Comparison of ENCODE assay signal across 1 cellular context in the genomic region with DNA sequence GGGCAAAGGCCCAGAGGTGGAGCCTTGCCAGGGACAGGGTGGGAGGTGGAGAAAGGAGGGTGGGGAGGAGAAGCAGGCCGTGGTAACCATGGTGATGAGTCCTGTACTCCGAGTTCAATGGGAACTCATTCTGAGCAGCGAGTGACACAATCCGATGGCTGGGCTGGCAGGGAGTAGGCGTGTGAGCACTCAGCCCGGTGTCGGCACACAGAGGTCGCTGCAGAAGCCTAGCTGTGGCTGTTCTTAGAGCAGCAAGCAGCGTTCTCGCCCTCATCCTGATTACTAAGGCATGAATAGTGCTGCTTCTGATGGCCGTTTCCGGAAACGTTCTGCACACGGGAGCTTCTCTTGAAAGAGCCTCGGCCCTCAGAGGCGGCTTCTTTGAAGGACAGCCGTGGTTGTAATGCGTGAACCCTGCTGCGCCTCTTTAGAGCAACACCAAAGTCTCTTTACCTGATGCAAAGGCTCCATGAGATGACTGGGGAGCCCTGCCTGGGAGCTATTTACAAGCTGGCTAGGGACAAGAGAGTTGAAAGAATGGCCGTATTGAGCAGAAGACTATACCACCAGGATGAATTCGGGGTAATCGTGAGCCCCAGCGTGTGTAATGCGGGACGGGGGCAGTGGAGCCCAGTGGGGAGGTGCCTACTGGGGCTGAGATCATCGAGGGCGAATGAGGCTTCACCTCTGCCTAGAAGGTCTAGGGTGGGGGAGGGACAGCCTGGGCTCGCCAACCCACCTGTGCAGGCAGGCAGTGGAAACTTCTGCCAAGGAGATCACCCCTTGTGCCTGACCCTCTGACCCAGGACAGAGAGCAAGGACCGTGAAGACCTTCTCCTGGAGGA.
TF ChIP-seq lines count a peak whose summit lies in the region.

No MANE protein-coding gene starts in this region.

TF ChIP-seq in SK-N-SH, 30 proteins besides CTCF, POLR2A, EP300 and RAD21 (continued from another document):
- no peak for TF ChIP-seq PBX3 (IDR thresholded peaks at IDR 0.05)
- TF ChIP-seq RCOR1 (IDR thresholded peaks at IDR 0.05; ENCODE audit: low read length), result no peak
- TF ChIP-seq GABPA (IDR thresholded peaks at IDR 0.05; ENCODE audit: low read depth), result no peak
- no peak for TF ChIP-seq MAX (IDR thresholded peaks at IDR 0.05; ENCODE audit: low read depth)
